Comparison of ENCODE assay signal across 9 cellular contexts in genomic region chr11:17386331-17387084, GRCh38. TPM values are rescaled to one million over a fixed set of nuclear protein-coding genes. Genes with fewer than 3 reads are reported as not detected.
DNase-seq lines count a peak whose midpoint lies in the region; ATAC-seq and TF ChIP-seq lines count a peak whose summit lies in the region.
"Had no signal": no experiment of that assay in that cellular context is flagged by ENCODE, and none has a peak within 500 bp of the region (broad histone marks: within the 10 kb centered on the region; RNA-seq: fewer than 3 reads in every experiment).

No MANE protein-coding gene starts in this region.

- H3K27ac ChIP-seq in CD8-positive, alpha-beta T cell (ENCODE audit: low read depth, low read length): no peak overlapping the region
- no peak overlapping the region for H3K27ac ChIP-seq in Peyer's patch
- H3K27ac ChIP-seq in ascending aorta: peak overlapping the region; percentile 73 to 76
- H3K27ac ChIP-seq in hepatocyte: no peak overlapping the region
- peak overlapping the region in 2 of 4 donors; percentile 32 to 70 for H3K27ac ChIP-seq in sigmoid colon

- H3K4me3 ChIP-seq in CD8-positive, alpha-beta T cell (ENCODE audit: low read depth, low read length): no peak overlapping the region
- no peak overlapping the region for H3K4me3 ChIP-seq in Peyer's patch
- H3K4me3 ChIP-seq in ascending aorta: peak overlapping the region in 1 of 2 donors; percentile 36
- no peak overlapping the region for H3K4me3 ChIP-seq in hepatocyte
- H3K4me3 ChIP-seq in sigmoid colon: no peak overlapping the region

- intact Hi-C loops in CD8-positive, alpha-beta T cell (cut with DNase I, micrococcal nuclease): loop anchor here (5.0 to 10.0 kb wide), 4 partner anchors 569 to 1731 kb away; partner anchors contain the start of gene ZDHHC13 (in 1 of the 2)
- intact Hi-C loops in ascending aorta (cut with DNase I) (loop anchor here (1.0 to 10.0 kb wide), 3 partner anchors 32 to 588 kb away; partner anchors contain the start of gene PIK3C2A), sigmoid colon (cut with DNase I) (no loop called here)

- no peak overlapping the region for H3K27ac Mint-ChIP-seq in CD8-positive, alpha-beta T cell
- H3K27ac Mint-ChIP-seq: T-helper 1 cell treated with Interleukin-12 subunit alpha and Interleukin-12 subunit beta and Interleukin-4 antibody, amounts not matched to agents 30 μg/mL and 1 μg/mL, for 36 hours had no signal

- no peaks in the 10 kb centered on the region for H3K36me3 ChIP-seq in CD8-positive, alpha-beta T cell (ENCODE audit: insufficient read depth, low read length)
- H3K36me3 ChIP-seq in Peyer's patch (no peaks in the 10 kb centered on the region), ascending aorta (no peaks in the 10 kb centered on the region), hepatocyte (replicated peaks; ENCODE audit: insufficient read depth, low read depth) (no peaks in the 10 kb centered on the region), sigmoid colon (no peaks in the 10 kb centered on the region)

- no peak overlapping the region for H2AFZ ChIP-seq in hepatocyte

- H3K27me3 ChIP-seq in CD8-positive, alpha-beta T cell (ENCODE audit: insufficient read depth, low read length): no peaks in the 10 kb centered on the region
- no peaks in the 10 kb centered on the region for H3K27me3 ChIP-seq in Peyer's patch
- no peaks in the 10 kb centered on the region for H3K27me3 ChIP-seq in ascending aorta
- no peaks in the 10 kb centered on the region for H3K27me3 ChIP-seq in hepatocyte
- no peaks in the 10 kb centered on the region for H3K27me3 ChIP-seq in sigmoid colon

- H3K4me3 Mint-ChIP-seq in CD8-positive, alpha-beta T cell: no peak overlapping the region

- TF ChIP-seq CTCF in CD8-positive, alpha-beta T cell (IDR thresholded peaks at IDR 0.05): peak; percentile 37
- TF ChIP-seq CTCF in Peyer's patch (IDR thresholded peaks at IDR 0.05): peak in 4 of 6 experiments; percentile 51 to 68 (median 65)
- peak; percentile 60 to 73 (median 70) for TF ChIP-seq CTCF in ascending aorta (IDR thresholded peaks at IDR 0.05)
- peak; percentile 46 for TF ChIP-seq CTCF in hepatocyte (IDR thresholded peaks at IDR 0.05; ENCODE audit: poor library complexity)
- TF ChIP-seq CTCF in sigmoid colon (IDR thresholded peaks at IDR 0.05): peak in 2 of 4 experiments; percentile 30 to 49

- no peaks in the 10 kb centered on the region for H3K9me3 Mint-ChIP-seq in CD8-positive, alpha-beta T cell
- H3K9me3 Mint-ChIP-seq: T-helper 1 cell treated with Interleukin-12 subunit alpha and Interleukin-12 subunit beta and Interleukin-4 antibody, amounts not matched to agents 30 μg/mL and 1 μg/mL, for 36 hours had no signal

- TF ChIP-seq POLR2A in Peyer's patch (IDR thresholded peaks at IDR 0.05) (no peak), sigmoid colon (IDR thresholded peaks at IDR 0.05) (no peak)

- CTCF ChIA-PET in CD8-positive, alpha-beta T cell (lab: Charles Lee): interaction anchor here (1.0 to 1.6 kb wide), 3 partner anchors 11 to 142 kb away, joined by 3 to 5 read pairs (median 4); no protein-coding TSS in a partner anchor

- H3K4me2 ChIP-seq in hepatocyte: no peak overlapping the region

- H3K4me1 Mint-ChIP-seq in CD8-positive, alpha-beta T cell (ENCODE audit: low read depth): peaks cover 8% of the 10 kb centered on the region

- POLR2A ChIA-PET in CD8-positive, alpha-beta T cell (lab: Charles Lee): no interaction called here

- H3K9me3 ChIP-seq in CD8-positive, alpha-beta T cell (ENCODE audit: low read length): no peaks in the 10 kb centered on the region
- H3K9me3 ChIP-seq in Peyer's patch: no peaks in the 10 kb centered on the region
- H3K9me3 ChIP-seq in ascending aorta: no peaks in the 10 kb centered on the region
- no peaks in the 10 kb centered on the region for H3K9me3 ChIP-seq in hepatocyte (ENCODE audit: low read depth)
- no peaks in the 10 kb centered on the region for H3K9me3 ChIP-seq in sigmoid colon

- WGBS in hepatocyte (ENCODE audit: low lambda C conversion rate, missing lambda C conversion rate): 75% methylated on average over 22 of the region's 23 CpGs
- WGBS in sigmoid colon, 2 donors: 71 to 74% methylated on average over 23 of the region's 23 CpGs

- no peaks in the 10 kb centered on the region for H3K36me3 Mint-ChIP-seq in CD8-positive, alpha-beta T cell

- H4K20me1 ChIP-seq in hepatocyte (ENCODE audit: insufficient read depth, poor library complexity, severe bottlenecking): no peaks in the 10 kb centered on the region

- no peaks in the 10 kb centered on the region for H3K27me3 Mint-ChIP-seq in CD8-positive, alpha-beta T cell (ENCODE audit: low read depth)

- no peak for TF ChIP-seq EP300 in sigmoid colon (IDR thresholded peaks at IDR 0.05)

- peaks cover 9% of the 10 kb centered on the region for H3K4me1 ChIP-seq in CD8-positive, alpha-beta T cell (ENCODE audit: insufficient read depth, low read length)
- H3K4me1 ChIP-seq in Peyer's patch (peaks cover 0 to 9% (median 2%) of the 10 kb centered on the region in 4 donors), ascending aorta (peaks cover 7 to 8% of the 10 kb centered on the region in 2 donors), hepatocyte (ENCODE audit: insufficient read depth) (no peaks in the 10 kb centered on the region), sigmoid colon (peaks cover 0 to 18% (median 8%) of the 10 kb centered on the region in 4 donors)

- DNase-seq in CD8-positive, alpha-beta T cell: peak in 3 of 7 experiments; percentile 28 to 41 (median 34)
- DNase-seq in Peyer's patch: peak; percentile 46 to 73 (median 54)
- peak in 1 of 2 donors; percentile 84 for DNase-seq in ascending aorta (ENCODE audit: low spot score in 2 of 2)
- peak; percentile 74 for DNase-seq in hepatocyte (ENCODE audit: low spot score)
- peak; percentile 71 for DNase-seq in stimulated activated CD4-positive, alpha-beta T cell treated with anti-CD3 and anti-CD28 coated beads, Interleukin-15, amount 100 ng/mL, for 24 hours
- DNase-seq in sigmoid colon: no peak

- no peaks in the 10 kb centered on the region for H3K79me2 ChIP-seq in hepatocyte

- H3K9me2 ChIP-seq in hepatocyte (replicated peaks; ENCODE audit: insufficient read depth): no peaks in the 10 kb centered on the region

- ATAC-seq in CD8-positive, alpha-beta T cell: peak; percentile 30
- peak; percentile 51 for ATAC-seq in GM19035 (IDR thresholded peaks at IDR 0.05; ENCODE audit: unreplicated experiment)
- peak; percentile 52 for ATAC-seq in HG03521 (IDR thresholded peaks at IDR 0.05; ENCODE audit: unreplicated experiment)

RNA-seq across cellular contexts. Expression of gene KCNJ11, which starts 2.0 kb away (rescaled TPM):
- total RNA-seq in CD8-positive, alpha-beta T cell: under 1 TPM; 0.73 to 0.83 TPM
- 1 to 10 TPM in 3 of 4 donors, not detected in 1; 1.7 to 6.0 (median 3.2) TPM for total RNA-seq in Peyer's patch
- total RNA-seq in ascending aorta: not detected
- total RNA-seq in hepatocyte: 2.5 and 10.5 TPM in 2 replicates
- polyA plus RNA-seq in hepatocyte: 0.31 and 1.6 TPM in 2 replicates
- under 1 TPM; 0.16 to 0.71 (median 0.34) TPM for total RNA-seq in sigmoid colon
- polyA plus RNA-seq in sigmoid colon: 1 to 10 TPM in 1 of 3 donors, under 1 TPM in 2; 0.60 to 1.6 (median 0.92) TPM

RNA-seq across cellular contexts. Expression of gene NCR3LG1, which starts 34.9 kb away (rescaled TPM):
- 10 to 100 TPM; 11.2 TPM for total RNA-seq in CD8-positive, alpha-beta T cell
- total RNA-seq in Peyer's patch (10 to 100 TPM in 3 of 4 donors, 1 to 10 TPM in 1; 3.3 to 25.7 (median 15.0) TPM), ascending aorta (0.21 TPM), hepatocyte (13.8 and 15.2 TPM in 2 replicates), sigmoid colon (1 to 10 TPM; 1.4 to 2.9 (median 2.1) TPM)
- polyA plus RNA-seq in hepatocyte (3.1 and 3.7 TPM in 2 replicates), sigmoid colon (1 to 10 TPM in 1 of 3 donors, under 1 TPM in 1, not detected in 1; 0.69 to 4.6 TPM)

Comparison
In these comparisons a context has a peak if more than half of its experiments do, and no peak if none do; other contexts are left out.
1. H3K27ac ChIP-seq: peak in ascending aorta (2 of 2); none in CD8-positive, alpha-beta T cell (single experiment), Peyer's patch (0 of 4) and hepatocyte (single experiment).
2. Peak in every context shown above with its lines, with median percentiles within 50 percentile points of each other: ATAC-seq.